In the genomic region with DNA sequence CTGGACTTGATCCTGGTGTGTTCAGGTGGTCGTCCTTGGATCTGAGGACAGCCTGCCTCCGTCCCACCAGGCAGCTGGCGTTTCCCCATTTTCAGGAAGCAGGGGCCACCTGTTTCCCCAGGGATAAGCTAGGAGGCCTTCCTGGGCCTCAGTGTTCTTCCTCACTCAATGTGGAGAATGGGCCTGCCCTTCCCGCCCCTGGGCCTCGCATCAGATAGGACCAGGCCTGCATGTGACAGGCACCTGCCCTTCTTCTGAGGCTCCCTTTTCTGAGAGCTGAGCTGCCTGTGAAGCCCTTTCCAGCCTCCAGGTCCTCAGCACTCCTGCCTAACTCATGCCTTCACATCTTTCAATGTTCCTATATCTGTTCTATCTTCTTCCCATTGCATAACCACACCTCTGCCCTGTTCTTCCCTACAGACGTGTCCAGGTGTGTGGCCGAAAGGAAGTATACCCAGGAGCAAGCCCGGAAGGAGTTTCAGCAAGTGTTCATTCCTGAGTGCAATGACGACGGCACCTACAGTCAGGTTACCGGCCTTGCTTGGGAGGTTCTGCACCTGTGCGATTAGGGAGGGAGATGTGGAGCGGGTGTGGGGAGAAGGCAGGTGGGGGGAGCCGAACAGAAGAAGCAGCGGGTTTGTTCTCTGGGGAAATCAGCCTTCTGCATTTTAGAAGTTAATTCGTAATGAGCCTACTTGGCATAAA, we compare ENCODE assay signal across 1 cellular context.
TF ChIP-seq lines count a peak whose summit lies in the region.

No MANE protein-coding gene starts in this region.

TF ChIP-seq in H1, 55 proteins besides CTCF, POLR2A, EP300 and RAD21 (continued from another document):
- TF ChIP-seq, protein P1, sequence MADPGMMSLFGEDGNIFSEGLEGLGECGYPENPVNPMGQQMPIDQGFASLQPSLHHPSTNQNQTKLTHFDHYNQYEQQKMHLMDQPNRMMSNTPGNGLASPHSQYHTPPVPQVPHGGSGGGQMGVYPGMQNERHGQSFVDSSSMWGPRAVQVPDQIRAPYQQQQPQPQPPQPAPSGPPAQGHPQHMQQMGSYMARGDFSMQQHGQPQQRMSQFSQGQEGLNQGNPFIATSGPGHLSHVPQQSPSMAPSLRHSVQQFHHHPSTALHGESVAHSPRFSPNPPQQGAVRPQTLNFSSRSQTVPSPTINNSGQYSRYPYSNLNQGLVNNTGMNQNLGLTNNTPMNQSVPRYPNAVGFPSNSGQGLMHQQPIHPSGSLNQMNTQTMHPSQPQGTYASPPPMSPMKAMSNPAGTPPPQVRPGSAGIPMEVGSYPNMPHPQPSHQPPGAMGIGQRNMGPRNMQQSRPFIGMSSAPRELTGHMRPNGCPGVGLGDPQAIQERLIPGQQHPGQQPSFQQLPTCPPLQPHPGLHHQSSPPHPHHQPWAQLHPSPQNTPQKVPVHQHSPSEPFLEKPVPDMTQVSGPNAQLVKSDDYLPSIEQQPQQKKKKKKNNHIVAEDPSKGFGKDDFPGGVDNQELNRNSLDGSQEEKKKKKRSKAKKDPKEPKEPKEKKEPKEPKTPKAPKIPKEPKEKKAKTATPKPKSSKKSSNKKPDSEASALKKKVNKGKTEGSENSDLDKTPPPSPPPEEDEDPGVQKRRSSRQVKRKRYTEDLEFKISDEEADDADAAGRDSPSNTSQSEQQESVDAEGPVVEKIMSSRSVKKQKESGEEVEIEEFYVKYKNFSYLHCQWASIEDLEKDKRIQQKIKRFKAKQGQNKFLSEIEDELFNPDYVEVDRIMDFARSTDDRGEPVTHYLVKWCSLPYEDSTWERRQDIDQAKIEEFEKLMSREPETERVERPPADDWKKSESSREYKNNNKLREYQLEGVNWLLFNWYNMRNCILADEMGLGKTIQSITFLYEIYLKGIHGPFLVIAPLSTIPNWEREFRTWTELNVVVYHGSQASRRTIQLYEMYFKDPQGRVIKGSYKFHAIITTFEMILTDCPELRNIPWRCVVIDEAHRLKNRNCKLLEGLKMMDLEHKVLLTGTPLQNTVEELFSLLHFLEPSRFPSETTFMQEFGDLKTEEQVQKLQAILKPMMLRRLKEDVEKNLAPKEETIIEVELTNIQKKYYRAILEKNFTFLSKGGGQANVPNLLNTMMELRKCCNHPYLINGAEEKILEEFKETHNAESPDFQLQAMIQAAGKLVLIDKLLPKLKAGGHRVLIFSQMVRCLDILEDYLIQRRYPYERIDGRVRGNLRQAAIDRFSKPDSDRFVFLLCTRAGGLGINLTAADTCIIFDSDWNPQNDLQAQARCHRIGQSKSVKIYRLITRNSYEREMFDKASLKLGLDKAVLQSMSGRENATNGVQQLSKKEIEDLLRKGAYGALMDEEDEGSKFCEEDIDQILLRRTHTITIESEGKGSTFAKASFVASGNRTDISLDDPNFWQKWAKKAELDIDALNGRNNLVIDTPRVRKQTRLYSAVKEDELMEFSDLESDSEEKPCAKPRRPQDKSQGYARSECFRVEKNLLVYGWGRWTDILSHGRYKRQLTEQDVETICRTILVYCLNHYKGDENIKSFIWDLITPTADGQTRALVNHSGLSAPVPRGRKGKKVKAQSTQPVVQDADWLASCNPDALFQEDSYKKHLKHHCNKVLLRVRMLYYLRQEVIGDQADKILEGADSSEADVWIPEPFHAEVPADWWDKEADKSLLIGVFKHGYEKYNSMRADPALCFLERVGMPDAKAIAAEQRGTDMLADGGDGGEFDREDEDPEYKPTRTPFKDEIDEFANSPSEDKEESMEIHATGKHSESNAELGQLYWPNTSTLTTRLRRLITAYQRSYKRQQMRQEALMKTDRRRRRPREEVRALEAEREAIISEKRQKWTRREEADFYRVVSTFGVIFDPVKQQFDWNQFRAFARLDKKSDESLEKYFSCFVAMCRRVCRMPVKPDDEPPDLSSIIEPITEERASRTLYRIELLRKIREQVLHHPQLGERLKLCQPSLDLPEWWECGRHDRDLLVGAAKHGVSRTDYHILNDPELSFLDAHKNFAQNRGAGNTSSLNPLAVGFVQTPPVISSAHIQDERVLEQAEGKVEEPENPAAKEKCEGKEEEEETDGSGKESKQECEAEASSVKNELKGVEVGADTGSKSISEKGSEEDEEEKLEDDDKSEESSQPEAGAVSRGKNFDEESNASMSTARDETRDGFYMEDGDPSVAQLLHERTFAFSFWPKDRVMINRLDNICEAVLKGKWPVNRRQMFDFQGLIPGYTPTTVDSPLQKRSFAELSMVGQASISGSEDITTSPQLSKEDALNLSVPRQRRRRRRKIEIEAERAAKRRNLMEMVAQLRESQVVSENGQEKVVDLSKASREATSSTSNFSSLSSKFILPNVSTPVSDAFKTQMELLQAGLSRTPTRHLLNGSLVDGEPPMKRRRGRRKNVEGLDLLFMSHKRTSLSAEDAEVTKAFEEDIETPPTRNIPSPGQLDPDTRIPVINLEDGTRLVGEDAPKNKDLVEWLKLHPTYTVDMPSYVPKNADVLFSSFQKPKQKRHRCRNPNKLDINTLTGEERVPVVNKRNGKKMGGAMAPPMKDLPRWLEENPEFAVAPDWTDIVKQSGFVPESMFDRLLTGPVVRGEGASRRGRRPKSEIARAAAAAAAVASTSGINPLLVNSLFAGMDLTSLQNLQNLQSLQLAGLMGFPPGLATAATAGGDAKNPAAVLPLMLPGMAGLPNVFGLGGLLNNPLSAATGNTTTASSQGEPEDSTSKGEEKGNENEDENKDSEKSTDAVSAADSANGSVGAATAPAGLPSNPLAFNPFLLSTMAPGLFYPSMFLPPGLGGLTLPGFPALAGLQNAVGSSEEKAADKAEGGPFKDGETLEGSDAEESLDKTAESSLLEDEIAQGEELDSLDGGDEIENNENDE (IDR thresholded peaks at IDR 0.05; ENCODE audit: insufficient replicate concordance, low read length), result no peak
- TF ChIP-seq CHD2 (IDR thresholded peaks at IDR 0.05; ENCODE audit: low read length) (no peak), JUND (IDR thresholded peaks at IDR 0.05; ENCODE audit: low read length) (no peak)
